Comparison of ENCODE assay signal across 7 cellular contexts in the genomic region with DNA sequence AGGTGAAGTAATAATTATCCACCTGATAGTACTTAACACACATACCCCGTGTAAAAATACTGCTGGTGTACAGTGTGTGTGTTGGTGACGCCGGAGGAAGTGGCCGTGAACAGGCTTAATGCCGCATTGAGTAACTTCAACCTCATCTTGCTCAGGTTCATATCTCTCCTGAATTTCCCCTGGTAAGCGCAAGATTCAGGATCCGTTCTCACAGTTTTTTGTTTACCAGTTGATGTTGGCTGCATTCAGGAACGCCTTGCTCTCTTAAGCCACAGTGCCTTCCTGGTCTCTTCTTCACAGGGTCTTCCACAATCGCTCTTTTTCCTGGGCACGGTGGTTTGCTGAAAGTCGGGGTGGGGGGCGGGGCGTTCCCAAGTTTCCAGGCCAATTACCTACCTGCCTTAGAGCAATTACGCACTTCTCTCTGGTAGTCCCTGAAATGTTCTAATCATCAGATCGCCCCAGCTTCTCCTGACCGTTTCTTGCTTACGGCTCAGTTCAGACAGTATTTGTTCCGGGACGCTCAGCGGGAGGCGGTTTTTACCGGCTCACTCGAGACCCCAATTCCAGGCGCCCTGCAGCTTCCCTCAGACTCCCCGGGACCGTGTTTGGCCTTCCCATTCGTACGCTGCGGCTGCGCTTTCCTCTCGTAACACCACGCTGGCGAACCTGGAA. TPM values are rescaled to one million over a fixed set of nuclear protein-coding genes. Genes with fewer than 3 reads are reported as not detected.
DNase-seq lines count a peak whose midpoint lies in the region; ATAC-seq and TF ChIP-seq lines count a peak whose summit lies in the region.

No MANE protein-coding gene starts in this region.

- no peaks in the 10 kb centered on the region for H3K4me1 ChIP-seq in parathyroid adenoma

- H3K4me3 ChIP-seq in GM12865 (ENCODE audit: low read depth, low read length) (peak overlapping the region; percentile 93), HFF-Myc (replicated peaks; ENCODE audit: low read depth, low read length) (peak overlapping the region; percentile 85), fibroblast of villous mesenchyme (ENCODE audit: low read depth, low read length) (peak overlapping the region; percentile 94), parathyroid adenoma (ENCODE audit: low read depth, low read length) (peak overlapping the region; percentile 74)

- H3K4me1 Mint-ChIP-seq in activated CD4-positive, alpha-beta T cell treated with anti-CD3 and anti-CD28 coated beads, Interleukin-2, amount 10 ng/mL, durations not matched to agents 7 days and 5 days: peaks cover 56% of the 10 kb centered on the region

- POLR2A ChIA-PET in activated CD4-positive, alpha-beta T cell treated with anti-CD3 and anti-CD28 coated beads, Interleukin-2, amount 10 ng/mL, durations not matched to agents 7 days and 5 days (lab: Charles Lee): no interaction called here

- ATAC-seq in GM18519 (IDR thresholded peaks at IDR 0.05; ENCODE audit: low FRiP score, unreplicated experiment): no peak

- H3K27me3 Mint-ChIP-seq in activated CD4-positive, alpha-beta T cell treated with anti-CD3 and anti-CD28 coated beads, Interleukin-2, amount 10 ng/mL, durations not matched to agents 7 days and 5 days: no peaks in the 10 kb centered on the region

- H3K79me2 ChIP-seq in parathyroid adenoma: peaks cover 15% of the 10 kb centered on the region

- H3K36me3 Mint-ChIP-seq in activated CD4-positive, alpha-beta T cell treated with anti-CD3 and anti-CD28 coated beads, Interleukin-2, amount 10 ng/mL, durations not matched to agents 7 days and 5 days (ENCODE audit: low read depth): peaks cover 27% of the 10 kb centered on the region

- H3K27me3 ChIP-seq in parathyroid adenoma (ENCODE audit: control insufficient read depth, insufficient read depth, low read length): no peaks in the 10 kb centered on the region

- peak overlapping the region; percentile 89 for H3K27ac ChIP-seq in parathyroid adenoma

- peak overlapping the region; percentile 97 for H3K27ac Mint-ChIP-seq in activated CD4-positive, alpha-beta T cell treated with anti-CD3 and anti-CD28 coated beads, Interleukin-2, amount 10 ng/mL, durations not matched to agents 7 days and 5 days

- peak overlapping the region; percentile 95 for H3K4me2 ChIP-seq in parathyroid adenoma (ENCODE audit: low read length)

- H3K36me3 ChIP-seq in parathyroid adenoma (ENCODE audit: control insufficient read depth, insufficient read depth, low read length): no peaks in the 10 kb centered on the region

- peak overlapping the region; percentile 88 for H3K4me3 Mint-ChIP-seq in activated CD4-positive, alpha-beta T cell treated with anti-CD3 and anti-CD28 coated beads, Interleukin-2, amount 10 ng/mL, durations not matched to agents 7 days and 5 days

- TF ChIP-seq CTCF in GM12865 (IDR thresholded peaks at IDR 0.05; ENCODE audit: insufficient read depth, low read depth, low read length, missing control alignments): no peak
- no peak for TF ChIP-seq CTCF in HFF-Myc (IDR thresholded peaks at IDR 0.05; ENCODE audit: low read depth, low read length, missing control alignments)
- no peak for TF ChIP-seq CTCF in fibroblast of villous mesenchyme (IDR thresholded peaks at IDR 0.05; ENCODE audit: insufficient read depth, low read depth, low read length)
- no peak for TF ChIP-seq CTCF in parathyroid adenoma (IDR thresholded peaks at IDR 0.05)

- no peaks in the 10 kb centered on the region for H3K9me3 ChIP-seq in parathyroid adenoma (ENCODE audit: control insufficient read depth, low read length)

- H3K9ac ChIP-seq in parathyroid adenoma: peak overlapping the region; percentile 77

- peak overlapping the region; percentile 87 for H2AFZ ChIP-seq in parathyroid adenoma

- H3K9me3 Mint-ChIP-seq in activated CD4-positive, alpha-beta T cell treated with anti-CD3 and anti-CD28 coated beads, Interleukin-2, amount 10 ng/mL, durations not matched to agents 7 days and 5 days: no peaks in the 10 kb centered on the region

- DNase-seq in GM12865 (ENCODE audit: low read depth) (peak; percentile 65), HFF-Myc (ENCODE audit: extremely low read depth, low read depth) (no peak), NCI-H146 treated with DMSO at 0.1 percent for 48 hours (lab: John Stamatoyannopoulos, UW; ENCODE audit: unreplicated experiment) (peak; percentile 67), fibroblast of villous mesenchyme (ENCODE audit: low read depth) (peak; percentile 76)
- peak; percentile 34 for DNase-seq in activated CD4-positive, alpha-beta T cell treated with anti-CD3 and anti-CD28 coated beads, Interleukin-2, amount 10 ng/mL, durations not matched to agents 7 days and 5 days

- CTCF ChIA-PET in activated CD4-positive, alpha-beta T cell treated with anti-CD3 and anti-CD28 coated beads, Interleukin-2, amount 10 ng/mL, durations not matched to agents 7 days and 5 days (lab: Charles Lee): interaction anchor here (0.9 to 1.0 kb wide), 2 partner anchors 11 to 113 kb away, joined by 3 to 4 read pairs; no protein-coding TSS in a partner anchor

RNA-seq across cellular contexts. Expression of gene DNAJC3, which starts 0.7 kb away (rescaled TPM):
- 10 to 100 TPM; 20.3 to 21.6 TPM for total RNA-seq in activated CD4-positive, alpha-beta T cell treated with anti-CD3 and anti-CD28 coated beads, Interleukin-2, amount 10 ng/mL, durations not matched to agents 7 days and 5 days
- total RNA-seq in fibroblast of villous mesenchyme: 56.4 and 85.1 TPM in 2 replicates

RNA-seq across cellular contexts. Expression of gene DZIP1, which starts 31.7 kb away (rescaled TPM):
- under 1 TPM; 0.05 to 0.15 TPM for total RNA-seq in activated CD4-positive, alpha-beta T cell treated with anti-CD3 and anti-CD28 coated beads, Interleukin-2, amount 10 ng/mL, durations not matched to agents 7 days and 5 days
- 38.9 and 44.8 TPM in 2 replicates for total RNA-seq in fibroblast of villous mesenchyme

Comparison
In these comparisons a context has a peak if more than half of its experiments do, and no peak if none do; other contexts are left out.
1. RNA of gene DZIP1, which starts 31.7 kb away (total RNA-seq): 38.9 to 44.8 TPM in fibroblast of villous mesenchyme; 0.05 to 0.15 TPM in activated CD4-positive, alpha-beta T cell treated with anti-CD3 and anti-CD28 coated beads, Interleukin-2, amount 10 ng/mL, durations not matched to agents 7 days and 5 days; every median in the first group is over 10 times any median in the second.
2. Peak in every context shown above with its lines, with median percentiles within 50 percentile points of each other: H3K4me3 ChIP-seq.